17 cellular contexts compared by ENCODE assay signal in the genomic region with DNA sequence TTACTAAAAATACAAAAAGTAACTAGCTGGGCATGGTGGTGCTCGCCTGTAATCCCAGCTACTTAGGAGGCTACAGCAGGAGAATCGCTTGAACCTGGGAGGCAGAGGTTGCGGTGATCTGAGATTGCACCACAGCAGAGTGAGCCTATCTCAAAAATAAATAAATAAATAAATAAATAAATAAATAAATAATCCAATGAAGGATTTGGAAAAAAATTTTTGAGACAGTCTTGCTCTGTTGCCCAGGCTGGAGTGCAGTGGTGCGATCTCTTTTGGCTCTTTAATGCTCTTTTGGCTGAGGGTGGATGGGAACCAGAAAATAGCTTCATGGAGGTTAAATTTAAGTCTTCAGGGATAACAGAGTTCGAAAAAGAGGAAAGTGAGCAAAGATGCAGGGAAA.
"Had no signal": no experiment of that assay in that cellular context is flagged by ENCODE, and none has a peak within 500 bp of the region (broad histone marks: within the 10 kb centered on the region; RNA-seq: fewer than 3 reads in every experiment).

No MANE protein-coding gene starts in this region.

- H3K27ac Mint-ChIP-seq: activated CD4-positive, alpha-beta memory T cell treated with anti-CD3 and anti-CD28 coated beads, Interleukin-2, amount 10 ng/mL, durations not matched to agents 7 days and 5 days; activated naive CD8-positive, alpha-beta T cell treated with anti-CD3 and anti-CD28 coated beads, Interleukin-2, amount 10 ng/mL, durations not matched to agents 7 days and 5 days; activated T-helper 1 cell treated with anti-CD3 and anti-CD28 coated beads, Interleukin-12 subunit alpha, Interleukin-12 subunit beta, Interleukin-2, Interleukin-4 antibody, amounts not matched to agents 30 ng/mL and 10 ng/mL and 1 ng/mL, durations not matched to agents 14 hours and 24 hours and 36 hours; memory B cell had no signal

- H3K27ac ChIP-seq: suprapubic skin had no signal

- H3K27me3 Mint-ChIP-seq: activated CD4-positive, alpha-beta memory T cell treated with anti-CD3 and anti-CD28 coated beads, Interleukin-2, amount 10 ng/mL, durations not matched to agents 7 days and 5 days; activated naive CD8-positive, alpha-beta T cell treated with anti-CD3 and anti-CD28 coated beads, Interleukin-2, amount 10 ng/mL, durations not matched to agents 7 days and 5 days; memory B cell; stimulated activated memory B cell treated with anti-CD40 and anti-IgM and Interleukin-4, amounts not matched to agents 10 μg/mL and 1 μg/mL and 100 μg/mL, for 72 hours had no signal

- H3K9me3 ChIP-seq: sigmoid colon, stomach, suprapubic skin, transverse colon had no signal

- H3K4me3 Mint-ChIP-seq: activated CD4-positive, alpha-beta memory T cell treated with anti-CD3 and anti-CD28 coated beads, Interleukin-2, amount 10 ng/mL, durations not matched to agents 7 days and 5 days; activated naive CD8-positive, alpha-beta T cell treated with anti-CD3 and anti-CD28 coated beads, Interleukin-2, amount 10 ng/mL, durations not matched to agents 7 days and 5 days; activated T-helper 1 cell treated with anti-CD3 and anti-CD28 coated beads, Interleukin-12 subunit alpha, Interleukin-12 subunit beta, Interleukin-2, Interleukin-4 antibody, amounts not matched to agents 30 ng/mL and 10 ng/mL and 1 ng/mL, durations not matched to agents 14 hours and 24 hours and 36 hours; memory B cell; stimulated activated memory B cell treated with anti-CD40 and anti-IgM and Interleukin-4, amounts not matched to agents 10 μg/mL and 1 μg/mL and 100 μg/mL, for 72 hours had no signal

- H3K9me3 Mint-ChIP-seq: activated CD4-positive, alpha-beta memory T cell treated with anti-CD3 and anti-CD28 coated beads, Interleukin-2, amount 10 ng/mL, durations not matched to agents 7 days and 5 days; activated naive CD8-positive, alpha-beta T cell treated with anti-CD3 and anti-CD28 coated beads, Interleukin-2, amount 10 ng/mL, durations not matched to agents 7 days and 5 days; activated T-helper 1 cell treated with anti-CD3 and anti-CD28 coated beads, Interleukin-12 subunit alpha, Interleukin-12 subunit beta, Interleukin-2, Interleukin-4 antibody, amounts not matched to agents 30 ng/mL and 10 ng/mL and 1 ng/mL, durations not matched to agents 14 hours and 24 hours and 36 hours; memory B cell; stimulated activated memory B cell treated with anti-CD40 and anti-IgM and Interleukin-4, amounts not matched to agents 10 μg/mL and 1 μg/mL and 100 μg/mL, for 72 hours had no signal

- DNase-seq: activated CD4-positive, alpha-beta memory T cell treated with anti-CD3 and anti-CD28 coated beads, Interleukin-2, amount 10 ng/mL, durations not matched to agents 7 days and 5 days; activated CD4-positive, alpha-beta T cell treated with anti-CD3 and anti-CD28 coated beads for 48 hours; activated gamma-delta T cell treated with Interleukin-2 at 50 U/mL for 16 hours; activated naive CD8-positive, alpha-beta T cell treated with anti-CD3 and anti-CD28 coated beads, Interleukin-2, amount 10 ng/mL, durations not matched to agents 7 days and 5 days; erythroblast; foreskin melanocyte; hippocampal formation; occipital lobe; sigmoid colon; stimulated activated CD4-positive, alpha-beta T cell treated with anti-CD3 and anti-CD28 coated beads, Interleukin-15, amount 100 ng/mL, for 24 hours; stomach; transverse colon had no signal

- H3K27me3 ChIP-seq: sigmoid colon, stomach, suprapubic skin, transverse colon had no signal

- ATAC-seq: stimulated activated memory B cell treated with anti-CD40 and anti-IgM and Interleukin-4, amounts not matched to agents 10 μg/mL and 1 μg/mL and 100 μg/mL, for 72 hours had no signal

- H3K4me1 Mint-ChIP-seq: activated CD4-positive, alpha-beta memory T cell treated with anti-CD3 and anti-CD28 coated beads, Interleukin-2, amount 10 ng/mL, durations not matched to agents 7 days and 5 days; activated naive CD8-positive, alpha-beta T cell treated with anti-CD3 and anti-CD28 coated beads, Interleukin-2, amount 10 ng/mL, durations not matched to agents 7 days and 5 days; memory B cell; stimulated activated memory B cell treated with anti-CD40 and anti-IgM and Interleukin-4, amounts not matched to agents 10 μg/mL and 1 μg/mL and 100 μg/mL, for 72 hours had no signal

- H3K4me3 ChIP-seq: sigmoid colon, smooth muscle cell, stomach, suprapubic skin, transverse colon had no signal
